Comparison of ENCODE assay signal across 1 cellular context in genomic region chr5:147855774-147856069, GRCh38.
A peak's percentile ranks its signal among the peaks of the same experiment; 100 is the strongest.
TF ChIP-seq lines count a peak whose summit lies in the region.

No MANE protein-coding gene starts in this region.

TF ChIP-seq in H1, 55 proteins besides CTCF, POLR2A, EP300 and RAD21:
- TF ChIP-seq SP1 (IDR thresholded peaks at IDR 0.05; ENCODE audit: low read depth, low read length) (no peak), CHD7 (IDR thresholded peaks at IDR 0.05; ENCODE audit: insufficient replicate concordance, low read length) (peak; percentile 19), POLR2AphosphoS5 (IDR thresholded peaks at IDR 0.05; ENCODE audit: low read depth, low read length) (peak; percentile 88), CHD2 (IDR thresholded peaks at IDR 0.05; ENCODE audit: low read length) (0 out of 2 replicates have a peak, but pooled peaks have one; percentile 12)
